In genomic region chr5:872301-872700, GRCh38 we compare ENCODE assay signal across 26 cellular contexts.
"Had no signal": no experiment of that assay in that cellular context is flagged by ENCODE, and none has a peak within 500 bp of the region (broad histone marks: within the 10 kb centered on the region; RNA-seq: fewer than 3 reads in every experiment).

No MANE protein-coding gene starts in this region.

- ATAC-seq: esophagus mucosa; gastrocnemius medialis; mucosa of descending colon; natural killer cell treated with Interleukin-12 subunit alpha and Interleukin-12 subunit beta and Interleukin-15 and Interleukin-18, amount 100 ng/mL, for 72 hours; sciatic nerve; stimulated activated naive CD8-positive, alpha-beta T cell treated with anti-CD3 and anti-CD28 coated beads, Interleukin-15, amount 100 ng/mL, for 72 hours had no signal

- H3K4me2 ChIP-seq: neural progenitor cell, smooth muscle cell had no signal

- H2AFZ ChIP-seq: neural progenitor cell, parathyroid adenoma had no signal

- H3K36me3 ChIP-seq: neural progenitor cell had no signal

- H3K27ac ChIP-seq: coronary artery, dorsolateral prefrontal cortex, epithelial cell of prostate, gastrocnemius medialis, neural progenitor cell, parathyroid adenoma, prostate gland, thyroid gland had no signal

- FAIRE-seq: keratinocyte had no signal

- DNase-seq: effector CD4-positive, alpha-beta T cell; foreskin fibroblast; gastrocnemius medialis; head of caudate nucleus; mesenchymal stem cell; mucosa of descending colon; naive B cell; stimulated activated CD4-positive, alpha-beta T cell treated with anti-CD3 and anti-CD28 coated beads, Interleukin-12 subunit alpha, Interleukin-12 subunit beta, amount 100 ng/mL, for 4 hours; stimulated activated CD4-positive, alpha-beta T cell treated with anti-CD3 and anti-CD28 coated beads, Interleukin-1b, Interleukin-23, amount 100 ng/mL, for 48 hours; stimulated activated CD4-positive, alpha-beta T cell treated with anti-CD3 and anti-CD28 coated beads, Interleukin-4, amount 100 ng/mL, for 1 hour; stimulated activated CD8-positive, alpha-beta memory T cell treated with anti-CD3 and anti-CD28 coated beads, Interleukin-4, amount 100 ng/mL, for 48 hours; stimulated activated naive CD4-positive, alpha-beta T cell; stimulated activated naive CD8-positive, alpha-beta T cell treated with anti-CD3 and anti-CD28 coated beads, Interleukin-15, amount 100 ng/mL, for 72 hours; thyroid gland had no signal

- H3K4me3 ChIP-seq: coronary artery, dorsolateral prefrontal cortex, gastrocnemius medialis, lung, mucosa of descending colon, neural progenitor cell, prostate gland, smooth muscle cell, thyroid gland had no signal

- H3K4me1 ChIP-seq: gastrocnemius medialis, neural progenitor cell, parathyroid adenoma, prostate gland, thyroid gland had no signal

- H3K9me3 ChIP-seq: gastrocnemius medialis, mucosa of descending colon, prostate gland, thyroid gland had no signal

- H3K27me3 ChIP-seq: dorsolateral prefrontal cortex, gastrocnemius medialis, neural progenitor cell, thyroid gland had no signal

- H3K79me2 ChIP-seq: parathyroid adenoma had no signal

- H3K9ac ChIP-seq: neural progenitor cell, parathyroid adenoma had no signal
